ENCODE assay signal across 24 cellular contexts in genomic region chr21:37489553-37489952, GRCh38.
DNase-seq lines count a peak whose midpoint lies in the region; ATAC-seq and TF ChIP-seq lines count a peak whose summit lies in the region.
"Had no signal": no experiment of that assay in that cellular context is flagged by ENCODE, and none has a peak within 500 bp of the region (broad histone marks: within the 10 kb centered on the region; RNA-seq: fewer than 3 reads in every experiment).

No MANE protein-coding gene starts in this region.

- H3K27ac Mint-ChIP-seq in activated CD4-positive, alpha-beta T cell treated with anti-CD3 and anti-CD28 coated beads, Interleukin-2, amount 10 ng/mL, durations not matched to agents 7 days and 5 days: peak overlapping the region; percentile 20
- H3K27ac Mint-ChIP-seq in activated CD4-positive, alpha-beta T cell treated with anti-CD3 and anti-CD28 coated beads for 36 hours: no peak overlapping the region
- H3K27ac Mint-ChIP-seq in mesothelial cell of epicardium: peak overlapping the region; percentile 50
- no peak overlapping the region for H3K27ac Mint-ChIP-seq in activated T-helper 1 cell treated with anti-CD3 and anti-CD28 coated beads, Interleukin-12 subunit alpha, Interleukin-12 subunit beta, Interleukin-2, Interleukin-4 antibody, amounts not matched to agents 30 ng/mL and 10 ng/mL and 1 ng/mL, durations not matched to agents 14 hours and 24 hours and 36 hours
- H3K27ac Mint-ChIP-seq in osteocyte (ENCODE audit: unreplicated experiment): no peak overlapping the region
- H3K27ac Mint-ChIP-seq: HFFc6; T-helper 1 cell treated with Interleukin-12 subunit alpha and Interleukin-12 subunit beta and Interleukin-4 antibody, amounts not matched to agents 30 μg/mL and 1 μg/mL, for 36 hours had no signal

- no peaks in the 10 kb centered on the region for H3K9me3 Mint-ChIP-seq in activated CD4-positive, alpha-beta T cell treated with anti-CD3 and anti-CD28 coated beads, Interleukin-2, amount 10 ng/mL, durations not matched to agents 7 days and 5 days
- no peaks in the 10 kb centered on the region for H3K9me3 Mint-ChIP-seq in activated CD4-positive, alpha-beta T cell treated with anti-CD3 and anti-CD28 coated beads for 36 hours (ENCODE audit: low read depth)
- H3K9me3 Mint-ChIP-seq in mesothelial cell of epicardium (no peaks in the 10 kb centered on the region), osteocyte (ENCODE audit: unreplicated experiment) (no peaks in the 10 kb centered on the region)
- no peaks in the 10 kb centered on the region for H3K9me3 Mint-ChIP-seq in activated T-helper 1 cell treated with anti-CD3 and anti-CD28 coated beads, Interleukin-12 subunit alpha, Interleukin-12 subunit beta, Interleukin-2, Interleukin-4 antibody, amounts not matched to agents 30 ng/mL and 10 ng/mL and 1 ng/mL, durations not matched to agents 14 hours and 24 hours and 36 hours
- H3K9me3 Mint-ChIP-seq: HFFc6; T-helper 1 cell treated with Interleukin-12 subunit alpha and Interleukin-12 subunit beta and Interleukin-4 antibody, amounts not matched to agents 30 μg/mL and 1 μg/mL, for 36 hours had no signal

- H3K27ac ChIP-seq in PC-3 (ENCODE audit: low read length): no peak overlapping the region
- H3K27ac ChIP-seq: esophagus squamous epithelium, gastroesophageal sphincter, lower lobe of right lung, Peyer's patch, prostate gland, SJCRH30, transverse colon had no signal

- POLR2A ChIA-PET in activated CD4-positive, alpha-beta T cell treated with anti-CD3 and anti-CD28 coated beads, Interleukin-2, amount 10 ng/mL, durations not matched to agents 7 days and 5 days (lab: Charles Lee): no interaction called here
- POLR2A ChIA-PET in activated CD4-positive, alpha-beta T cell treated with anti-CD3 and anti-CD28 coated beads for 36 hours (lab: Charles Lee): no interaction called here
- POLR2A ChIA-PET in PC-3 (lab: Charles Lee; ENCODE audit: unreplicated experiment): no interaction called here

- H3K4me2 ChIP-seq in PC-3 (ENCODE audit: low read length): no peak overlapping the region

- no peak overlapping the region for H3K4me3 ChIP-seq in PC-3 (ENCODE audit: low read length)
- H3K4me3 ChIP-seq: esophagus squamous epithelium, gastroesophageal sphincter, lower lobe of right lung, Peyer's patch, prostate gland, SJCRH30, transverse colon had no signal

- no peaks in the 10 kb centered on the region for H3K79me2 ChIP-seq in PC-3 (ENCODE audit: low read length)

- H3K4me1 Mint-ChIP-seq in activated CD4-positive, alpha-beta T cell treated with anti-CD3 and anti-CD28 coated beads, Interleukin-2, amount 10 ng/mL, durations not matched to agents 7 days and 5 days: peaks cover 9% of the 10 kb centered on the region
- peaks cover 8% of the 10 kb centered on the region for H3K4me1 Mint-ChIP-seq in activated CD4-positive, alpha-beta T cell treated with anti-CD3 and anti-CD28 coated beads for 36 hours
- H3K4me1 Mint-ChIP-seq in mesothelial cell of epicardium: no peaks in the 10 kb centered on the region
- peaks cover 5% of the 10 kb centered on the region for H3K4me1 Mint-ChIP-seq in activated T-helper 1 cell treated with anti-CD3 and anti-CD28 coated beads, Interleukin-12 subunit alpha, Interleukin-12 subunit beta, Interleukin-2, Interleukin-4 antibody, amounts not matched to agents 30 ng/mL and 10 ng/mL and 1 ng/mL, durations not matched to agents 14 hours and 24 hours and 36 hours (ENCODE audit: low read depth)
- H3K4me1 Mint-ChIP-seq in osteocyte (ENCODE audit: unreplicated experiment): no peaks in the 10 kb centered on the region

- peaks cover 32% of the 10 kb centered on the region; the same call in 1 of the 2 replicates for H3K36me3 ChIP-seq in PC-3 (ENCODE audit: low read depth, low read length)
- H3K36me3 ChIP-seq: prostate gland had no signal

- no peaks in the 10 kb centered on the region for H3F3A ChIP-seq in PC-3 (ENCODE audit: low read length, unreplicated experiment)

- no peaks in the 10 kb centered on the region for H3K4me1 ChIP-seq in PC-3 (ENCODE audit: insufficient read depth, low read length)
- H3K4me1 ChIP-seq: esophagus squamous epithelium, lower lobe of right lung, Peyer's patch, prostate gland, SJCRH30, transverse colon had no signal

- H3K36me3 Mint-ChIP-seq in activated CD4-positive, alpha-beta T cell treated with anti-CD3 and anti-CD28 coated beads, Interleukin-2, amount 10 ng/mL, durations not matched to agents 7 days and 5 days (ENCODE audit: low read depth): peaks cover 46% of the 10 kb centered on the region
- peaks cover 32% of the 10 kb centered on the region for H3K36me3 Mint-ChIP-seq in activated CD4-positive, alpha-beta T cell treated with anti-CD3 and anti-CD28 coated beads for 36 hours (ENCODE audit: low read depth)
- peaks cover 20% of the 10 kb centered on the region for H3K36me3 Mint-ChIP-seq in mesothelial cell of epicardium
- H3K36me3 Mint-ChIP-seq in activated T-helper 1 cell treated with anti-CD3 and anti-CD28 coated beads, Interleukin-12 subunit alpha, Interleukin-12 subunit beta, Interleukin-2, Interleukin-4 antibody, amounts not matched to agents 30 ng/mL and 10 ng/mL and 1 ng/mL, durations not matched to agents 14 hours and 24 hours and 36 hours (ENCODE audit: low read depth): peaks cover 22% of the 10 kb centered on the region
- peaks cover 34% of the 10 kb centered on the region for H3K36me3 Mint-ChIP-seq in osteocyte (ENCODE audit: unreplicated experiment)

- intact Hi-C loops in activated CD4-positive, alpha-beta T cell treated with anti-CD3 and anti-CD28 coated beads for 36 hours (cut with DNase I, micrococcal nuclease): no loop called here
- intact Hi-C loops in PC-3 (cut with micrococcal nuclease): no loop called here
- intact Hi-C loops in activated T-helper 1 cell treated with anti-CD3 and anti-CD28 coated beads, Interleukin-12 subunit alpha, Interleukin-12 subunit beta, Interleukin-2, Interleukin-4 antibody, amounts not matched to agents 30 ng/mL and 10 ng/mL and 1 ng/mL, durations not matched to agents 14 hours and 24 hours and 36 hours (cut with micrococcal nuclease): no loop called here

- no peaks in the 10 kb centered on the region for H3K9me3 ChIP-seq in PC-3 (ENCODE audit: low read length)
- H3K9me3 ChIP-seq: esophagus squamous epithelium, gastroesophageal sphincter, lower lobe of right lung, Peyer's patch, prostate gland, SJCRH30, transverse colon had no signal

- H3K27me3 ChIP-seq in PC-3 (ENCODE audit: low read length): no peaks in the 10 kb centered on the region
- H3K27me3 ChIP-seq: esophagus squamous epithelium, gastroesophageal sphincter, Peyer's patch, SJCRH30, transverse colon had no signal

- TSS peak; percentile 2 for BruUV-seq in PC-3 (replicated peaks; lab: Mats Ljungman, UMichigan)

- H3K9ac ChIP-seq in PC-3 (ENCODE audit: low read length): no peak overlapping the region

- no peak for TF ChIP-seq CTCF in PC-3 (conservative IDR thresholded peaks at IDR 0.05; ENCODE audit: low read depth, low read length)
- no peak for TF ChIP-seq CTCF in mesothelial cell of epicardium (IDR thresholded peaks at IDR 0.05; ENCODE audit: unreplicated experiment)
- TF ChIP-seq CTCF in osteocyte (IDR thresholded peaks at IDR 0.05): no peak

- no peak for ATAC-seq in activated CD4-positive, alpha-beta T cell treated with anti-CD3 and anti-CD28 coated beads for 36 hours
- ATAC-seq in PC-3 (no peak; the same call in 1 of the 2 replicates), GM21825 (IDR thresholded peaks at IDR 0.05; ENCODE audit: unreplicated experiment) (no peak)
- ATAC-seq: gastroesophageal sphincter, lower lobe of right lung had no signal

- peaks cover 4% of the 10 kb centered on the region; the same call in 1 of the 2 replicates for H4K20me1 ChIP-seq in PC-3 (ENCODE audit: low read length)

- no peaks in the 10 kb centered on the region for H3K9me2 ChIP-seq in PC-3 (replicated peaks; ENCODE audit: low read length)

- H2AFZ ChIP-seq in PC-3 (ENCODE audit: low read length): no peak overlapping the region

- no peak for DNase-seq in activated CD4-positive, alpha-beta T cell treated with anti-CD3 and anti-CD28 coated beads, Interleukin-2, amount 10 ng/mL, durations not matched to agents 7 days and 5 days
- no peak for DNase-seq in activated CD4-positive, alpha-beta T cell treated with anti-CD3 and anti-CD28 coated beads for 36 hours
- DNase-seq in PC-3 (no peak), dermis microvascular lymphatic vessel endothelial cell (ENCODE audit: low read depth in 2 of 2) (peak; percentile 20 to 27), mesothelial cell of epicardium (ENCODE audit: low spot score in 2 of 2, unreplicated experiment in 2 of 2) (no peak), osteocyte (ENCODE audit: extremely low spot score, unreplicated experiment) (no peak)
- no peak for DNase-seq in activated T-helper 1 cell treated with anti-CD3 and anti-CD28 coated beads, Interleukin-12 subunit alpha, Interleukin-12 subunit beta, Interleukin-2, Interleukin-4 antibody, amounts not matched to agents 30 ng/mL and 10 ng/mL and 1 ng/mL, durations not matched to agents 14 hours and 24 hours and 36 hours (ENCODE audit: low spot score)
- DNase-seq: 8988T; activated CD4-positive, alpha-beta T cell treated with anti-CD3 and anti-CD28 coated beads for 48 hours; activated effector memory CD4-positive, alpha-beta T cell treated with Interleukin-2 at 50 U/mL for 16 hours; esophagus squamous epithelium; GDM1; HFFc6; KG1; lower lobe of right lung; NCI-H1417 treated with DMSO at 0.1 percent for 48 hours; NCI-H2107; Peyer's patch; SJCRH30; transverse colon had no signal

- CTCF ChIA-PET in activated CD4-positive, alpha-beta T cell treated with anti-CD3 and anti-CD28 coated beads, Interleukin-2, amount 10 ng/mL, durations not matched to agents 7 days and 5 days (lab: Charles Lee): interaction anchor here (0.6 kb wide), 1 partner anchor 1836 kb away, joined by 4 read pairs; no protein-coding TSS in a partner anchor
- CTCF ChIA-PET in activated CD4-positive, alpha-beta T cell treated with anti-CD3 and anti-CD28 coated beads for 36 hours (lab: Charles Lee): no interaction called here
- CTCF ChIA-PET in PC-3 (lab: Charles Lee): no interaction called here

- H3K4me3 Mint-ChIP-seq in activated CD4-positive, alpha-beta T cell treated with anti-CD3 and anti-CD28 coated beads, Interleukin-2, amount 10 ng/mL, durations not matched to agents 7 days and 5 days: no peak overlapping the region
- no peak overlapping the region for H3K4me3 Mint-ChIP-seq in activated CD4-positive, alpha-beta T cell treated with anti-CD3 and anti-CD28 coated beads for 36 hours
- H3K4me3 Mint-ChIP-seq in mesothelial cell of epicardium (no peak overlapping the region), osteocyte (ENCODE audit: unreplicated experiment) (no peak overlapping the region)
- H3K4me3 Mint-ChIP-seq in activated T-helper 1 cell treated with anti-CD3 and anti-CD28 coated beads, Interleukin-12 subunit alpha, Interleukin-12 subunit beta, Interleukin-2, Interleukin-4 antibody, amounts not matched to agents 30 ng/mL and 10 ng/mL and 1 ng/mL, durations not matched to agents 14 hours and 24 hours and 36 hours: no peak overlapping the region
- H3K4me3 Mint-ChIP-seq: HFFc6; T-helper 1 cell treated with Interleukin-12 subunit alpha and Interleukin-12 subunit beta and Interleukin-4 antibody, amounts not matched to agents 30 μg/mL and 1 μg/mL, for 36 hours had no signal

- H3K27me3 Mint-ChIP-seq in activated CD4-positive, alpha-beta T cell treated with anti-CD3 and anti-CD28 coated beads, Interleukin-2, amount 10 ng/mL, durations not matched to agents 7 days and 5 days: no peaks in the 10 kb centered on the region
- H3K27me3 Mint-ChIP-seq in activated CD4-positive, alpha-beta T cell treated with anti-CD3 and anti-CD28 coated beads for 36 hours: no peaks in the 10 kb centered on the region
- no peaks in the 10 kb centered on the region for H3K27me3 Mint-ChIP-seq in mesothelial cell of epicardium (ENCODE audit: low read depth)
- no peaks in the 10 kb centered on the region for H3K27me3 Mint-ChIP-seq in activated T-helper 1 cell treated with anti-CD3 and anti-CD28 coated beads, Interleukin-12 subunit alpha, Interleukin-12 subunit beta, Interleukin-2, Interleukin-4 antibody, amounts not matched to agents 30 ng/mL and 10 ng/mL and 1 ng/mL, durations not matched to agents 14 hours and 24 hours and 36 hours (ENCODE audit: insufficient read depth)
- no peaks in the 10 kb centered on the region for H3K27me3 Mint-ChIP-seq in osteocyte (ENCODE audit: unreplicated experiment)

Comparison
In these comparisons a context has a peak if more than half of its experiments do, and no peak if none do; other contexts are left out.
1. H3K27ac Mint-ChIP-seq: peak in activated CD4-positive, alpha-beta T cell treated with anti-CD3 and anti-CD28 coated beads, Interleukin-2, amount 10 ng/mL, durations not matched to agents 7 days and 5 days (single experiment) and mesothelial cell of epicardium (single experiment); none in activated CD4-positive, alpha-beta T cell treated with anti-CD3 and anti-CD28 coated beads for 36 hours (single experiment), activated T-helper 1 cell treated with anti-CD3 and anti-CD28 coated beads, Interleukin-12 subunit alpha, Interleukin-12 subunit beta, Interleukin-2, Interleukin-4 antibody, amounts not matched to agents 30 ng/mL and 10 ng/mL and 1 ng/mL, durations not matched to agents 14 hours and 24 hours and 36 hours (single experiment) and osteocyte (single experiment).
2. DNase-seq: peak in dermis microvascular lymphatic vessel endothelial cell (2 of 2); none in activated CD4-positive, alpha-beta T cell treated with anti-CD3 and anti-CD28 coated beads, Interleukin-2, amount 10 ng/mL, durations not matched to agents 7 days and 5 days (single experiment), activated CD4-positive, alpha-beta T cell treated with anti-CD3 and anti-CD28 coated beads for 36 hours (single experiment), PC-3 (single experiment), mesothelial cell of epicardium (0 of 2), activated T-helper 1 cell treated with anti-CD3 and anti-CD28 coated beads, Interleukin-12 subunit alpha, Interleukin-12 subunit beta, Interleukin-2, Interleukin-4 antibody, amounts not matched to agents 30 ng/mL and 10 ng/mL and 1 ng/mL, durations not matched to agents 14 hours and 24 hours and 36 hours (single experiment) and osteocyte (single experiment).